In genomic region chr4:83034630-83035494, GRCh38 we compare ENCODE assay signal across 8 cellular contexts. TPM values are rescaled to one million over a fixed set of nuclear protein-coding genes. Genes with fewer than 3 reads are reported as not detected.
DNase-seq lines count a peak whose midpoint lies in the region; ATAC-seq and TF ChIP-seq lines count a peak whose summit lies in the region.

Gene COPS4 (plus strand): TSS chr4:83035183. CDS start chr4:83035225, 42 bp downstream.

- H3K4me2 ChIP-seq in neural progenitor cell, result peak within 1 kb of the TSS; percentile 87

- peaks cover 48% of the 10 kb centered on the region for H3K79me2 ChIP-seq in neural progenitor cell (ENCODE audit: low read depth)

- TF ChIP-seq CTCF in HFF-Myc (IDR thresholded peaks at IDR 0.05; ENCODE audit: low read depth, low read length, missing control alignments), result peak; percentile 14
- peak; percentile 35 for TF ChIP-seq CTCF in foreskin keratinocyte (conservative IDR thresholded peaks at IDR 0.05)
- peak; percentile 47 for TF ChIP-seq CTCF in neural progenitor cell (IDR thresholded peaks at IDR 0.05)

- H4K20me1 ChIP-seq in neural progenitor cell (ENCODE audit: low read depth), result peaks cover 7% of the 10 kb centered on the region

- H3K4me3 Mint-ChIP-seq in neural progenitor cell, result peak within 1 kb of the TSS; percentile 100

- H3K4me1 Mint-ChIP-seq in neural progenitor cell, result peaks cover 16% of the 10 kb centered on the region

- H3K4me3 ChIP-seq in HFF-Myc (replicated peaks; ENCODE audit: low read depth, low read length), result peak within 1 kb of the TSS; percentile 88
- H3K4me3 ChIP-seq in neural progenitor cell, result peak within 1 kb of the TSS; percentile 80

- H3K27me3 ChIP-seq in foreskin keratinocyte (no peaks in the 10 kb centered on the region), neural progenitor cell (peaks cover under 1% of the 10 kb centered on the region)

- no peaks in the 10 kb centered on the region for H3K36me3 ChIP-seq in neural progenitor cell

- H3K27ac ChIP-seq in foreskin keratinocyte (peak within 1 kb of the TSS; percentile 85), neural progenitor cell (peak within 1 kb of the TSS; percentile 91)

- H3K27me3 Mint-ChIP-seq in neural progenitor cell (ENCODE audit: insufficient read depth, low read depth), result peaks cover 2% of the 10 kb centered on the region

- in situ Hi-C loops in SK-MEL-5 (cut with HindIII; ENCODE audit: low pct_unique_long_range_greater_than_20kb, low sequenced_read_pairs), result no loop called here

- H2AFZ ChIP-seq in neural progenitor cell (replicated peaks), result peak within 1 kb of the TSS; percentile 95

- no peaks in the 10 kb centered on the region for H3K9me3 Mint-ChIP-seq in neural progenitor cell

- peak within 1 kb of the TSS; percentile 89 for H3K9ac ChIP-seq in neural progenitor cell

- no peaks in the 10 kb centered on the region for H3K36me3 Mint-ChIP-seq in neural progenitor cell

- DNase-seq in GM04503 (ENCODE audit: low read depth), result peak; percentile 100
- DNase-seq in HFF-Myc (ENCODE audit: extremely low read depth, low read depth), result peak; percentile 100
- DNase-seq in MV-4-11 (lab: John Stamatoyannopoulos, UW), result peak; percentile 100
- peak; percentile 99 for DNase-seq in SK-MEL-5 (ENCODE audit: low read depth, low spot score)
- DNase-seq in activated naive CD4-positive, alpha-beta T cell treated with Interleukin-2 at 50 U/mL for 16 hours, result peak; percentile 96
- DNase-seq in foreskin keratinocyte, result peak; percentile 100
- DNase-seq in neural progenitor cell (ENCODE audit: low spot score), result peak; percentile 100
- peak; percentile 100 for DNase-seq in stromal cell of bone marrow (ENCODE audit: low read depth)

- no peaks in the 10 kb centered on the region for H3K9me3 ChIP-seq in neural progenitor cell (ENCODE audit: low read depth)

- peak within 1 kb of the TSS; percentile 100 for H3K27ac Mint-ChIP-seq in neural progenitor cell

- H3F3A ChIP-seq in neural progenitor cell (ENCODE audit: low read depth), result peaks cover 10% of the 10 kb centered on the region

- peaks cover 7% of the 10 kb centered on the region for H3K4me1 ChIP-seq in foreskin keratinocyte
- H3K4me1 ChIP-seq in neural progenitor cell, result no peaks in the 10 kb centered on the region

- peak; percentile 98 for ATAC-seq in foreskin keratinocyte

RNA-seq across cellular contexts. Expression of gene COPS4, which starts in this region (rescaled TPM):
- 52.8 and 56.7 TPM in 2 replicates for total RNA-seq in SK-MEL-5 (2014; rRNA removed; shearing (Covaris generic))
- polyA plus RNA-seq in SK-MEL-5 (2015; cell fraction: cytosol; rRNA removed), result 19.1 and 27.7 TPM in 2 replicates
- 12.7 and 19.2 TPM in 2 replicates for polyA plus RNA-seq in SK-MEL-5 (2015; cell fraction: nucleus; rRNA removed)
- 44.4 and 47.6 TPM in 2 replicates for total RNA-seq in foreskin keratinocyte
- polyA plus RNA-seq in foreskin keratinocyte, result 32.3 and 38.1 TPM in 2 replicates
- total RNA-seq in neural progenitor cell (ENCODE audit: low replicate concordance), result 73.9 and 92.4 TPM in 2 replicates

Comparison
In these comparisons a context has a peak if more than half of its experiments do, and no peak if none do; other contexts are left out.
1. Peak in every context shown above with its lines: DNase-seq, ATAC-seq, H3K4me3 ChIP-seq and H3K27ac ChIP-seq.